In genomic region chr10:119655566-119656001, GRCh38 we compare ENCODE assay signal across 8 cellular contexts. TPM values are rescaled to one million over a fixed set of nuclear protein-coding genes. Genes with fewer than 3 reads are reported as not detected.
DNase-seq lines count a peak whose midpoint lies in the region; ATAC-seq and TF ChIP-seq lines count a peak whose summit lies in the region.

No MANE protein-coding gene starts in this region.

- no peak overlapping the region for H2BK5ac ChIP-seq in trophoblast cell (ENCODE audit: low read depth, low read length, poor library complexity)

- ATAC-seq in HG03460 (IDR thresholded peaks at IDR 0.05; ENCODE audit: unreplicated experiment) = no peak
- ATAC-seq in HG02970 (IDR thresholded peaks at IDR 0.05; ENCODE audit: low FRiP score, unreplicated experiment) = no peak

- H3K4me3 Mint-ChIP-seq in activated CD4-positive, alpha-beta memory T cell treated with anti-CD3 and anti-CD28 coated beads, Interleukin-2, amount 10 ng/mL, durations not matched to agents 7 days and 5 days = peak overlapping the region; percentile 83
- no peak overlapping the region for H3K4me3 Mint-ChIP-seq in endodermal cell

- H3K4ac ChIP-seq in trophoblast cell (ENCODE audit: low read depth, low read length) = no peak overlapping the region

- no peak overlapping the region for H3K23ac ChIP-seq in trophoblast cell (ENCODE audit: low read length)

- 85 to 89% methylated on average over 10 to 11 of the region's 11 CpGs for WGBS in endodermal cell (ENCODE audit: insufficient coverage in 1 of 2, insufficient read length in 1 of 2), 2 experiments
- WGBS in trophoblast cell (ENCODE audit: extremely low coverage, insufficient coverage, insufficient read length) = no CpG with 5 or more reads among the region's 11 CpGs

- H3K9me3 ChIP-seq in endodermal cell (ENCODE audit: control insufficient read depth, low read length) (no peaks in the 10 kb centered on the region), trophoblast cell (ENCODE audit: insufficient read depth, low read depth, low read length) (peaks cover 2% of the 10 kb centered on the region)

- H3K4me1 ChIP-seq in endodermal cell (ENCODE audit: control insufficient read depth, insufficient read depth, low read length) = peaks cover 51% of the 10 kb centered on the region
- H3K4me1 ChIP-seq in trophoblast cell (ENCODE audit: control insufficient read depth in 1 of 2, insufficient read depth in 2 of 2, low read length in 2 of 2) = peaks cover 36 to 54% of the 10 kb centered on the region in 2 experiments

- H4K12ac ChIP-seq in trophoblast cell (ENCODE audit: low read depth, low read length) = no peak overlapping the region

- peaks cover 38% of the 10 kb centered on the region for H3K79me2 ChIP-seq in trophoblast cell (ENCODE audit: control insufficient read depth, insufficient read depth, low read length, poor library complexity)

- no peak overlapping the region for H2AK5ac ChIP-seq in trophoblast cell (ENCODE audit: low read length)

- H3K36me3 ChIP-seq in endodermal cell (ENCODE audit: control insufficient read depth, insufficient read depth, low read length) (peaks cover 19% of the 10 kb centered on the region), trophoblast cell (ENCODE audit: control insufficient read depth in 1 of 2, insufficient read depth in 2 of 2, low read length in 2 of 2) (peaks cover 10 to 19% of the 10 kb centered on the region in 2 experiments)

- no peaks in the 10 kb centered on the region for H3K9me3 Mint-ChIP-seq in activated CD4-positive, alpha-beta memory T cell treated with anti-CD3 and anti-CD28 coated beads, Interleukin-2, amount 10 ng/mL, durations not matched to agents 7 days and 5 days
- H3K9me3 Mint-ChIP-seq in endodermal cell = no peaks in the 10 kb centered on the region

- H3K9ac ChIP-seq in endodermal cell (ENCODE audit: extremely low read depth, low read length, poor library complexity, severe bottlenecking) = no peak overlapping the region
- H3K9ac ChIP-seq in trophoblast cell (ENCODE audit: low read length) = no peak overlapping the region

- no peaks in the 10 kb centered on the region for H3K27me3 Mint-ChIP-seq in activated CD4-positive, alpha-beta memory T cell treated with anti-CD3 and anti-CD28 coated beads, Interleukin-2, amount 10 ng/mL, durations not matched to agents 7 days and 5 days
- H3K27me3 Mint-ChIP-seq in endodermal cell (ENCODE audit: insufficient read depth) = peaks cover 22% of the 10 kb centered on the region

- POLR2A ChIA-PET in activated CD4-positive, alpha-beta memory T cell treated with anti-CD3 and anti-CD28 coated beads, Interleukin-2, amount 10 ng/mL, durations not matched to agents 7 days and 5 days (lab: Charles Lee) = interaction anchor here (0.8 to 6.6 kb wide), 5 partner anchors 8 to 524 kb away, joined by 3 to 111 read pairs (median 3); partner anchors contain the start of gene MCMBP

- H3K18ac ChIP-seq in trophoblast cell (ENCODE audit: low read length) = no peak overlapping the region

- no peak overlapping the region for H4K91ac ChIP-seq in trophoblast cell (ENCODE audit: low read depth, low read length)

- DNase-seq in HT1080 (ENCODE audit: low read depth) (peak; percentile 85), endodermal cell (no peak), trophoblast cell (peak; percentile 77 to 84), NCI-H2107 (lab: John Stamatoyannopoulos, UW) (no peak), NCI-H2029 treated with DMSO at 0.1 percent for 48 hours (lab: John Stamatoyannopoulos, UW) (no peak)
- DNase-seq in activated CD4-positive, alpha-beta memory T cell treated with anti-CD3 and anti-CD28 coated beads, Interleukin-2, amount 10 ng/mL, durations not matched to agents 7 days and 5 days = peak; percentile 62

- H3K79me1 ChIP-seq in trophoblast cell (ENCODE audit: low read length) = peaks cover 33% of the 10 kb centered on the region

- peak overlapping the region; percentile 7 for H3K4me2 ChIP-seq in trophoblast cell (ENCODE audit: low read length)

- H4K8ac ChIP-seq in trophoblast cell (ENCODE audit: low read depth, low read length) = no peak overlapping the region

- H3K27ac Mint-ChIP-seq in activated CD4-positive, alpha-beta memory T cell treated with anti-CD3 and anti-CD28 coated beads, Interleukin-2, amount 10 ng/mL, durations not matched to agents 7 days and 5 days = peak overlapping the region; percentile 91
- H3K27ac Mint-ChIP-seq in endodermal cell = no peak overlapping the region

- H3K27me3 ChIP-seq in endodermal cell (ENCODE audit: control insufficient read depth, insufficient read depth, low read length, poor library complexity, severe bottlenecking) = peaks cover 6% of the 10 kb centered on the region
- no peaks in the 10 kb centered on the region for H3K27me3 ChIP-seq in trophoblast cell (ENCODE audit: insufficient read depth, low read length)

- H3K36me3 Mint-ChIP-seq in activated CD4-positive, alpha-beta memory T cell treated with anti-CD3 and anti-CD28 coated beads, Interleukin-2, amount 10 ng/mL, durations not matched to agents 7 days and 5 days (ENCODE audit: low read depth) = peaks cover 23% of the 10 kb centered on the region
- H3K36me3 Mint-ChIP-seq in endodermal cell (ENCODE audit: low read depth) = peaks cover 14% of the 10 kb centered on the region

- H2BK120ac ChIP-seq in trophoblast cell (ENCODE audit: insufficient read depth, low read length, poor library complexity) = no peak overlapping the region

- no peak for TF ChIP-seq CTCF in endodermal cell (conservative IDR thresholded peaks at IDR 0.05)

- peaks cover 58% of the 10 kb centered on the region for H3K4me1 Mint-ChIP-seq in activated CD4-positive, alpha-beta memory T cell treated with anti-CD3 and anti-CD28 coated beads, Interleukin-2, amount 10 ng/mL, durations not matched to agents 7 days and 5 days
- H3K4me1 Mint-ChIP-seq in endodermal cell = peaks cover 57% of the 10 kb centered on the region

- no peak overlapping the region for H2AFZ ChIP-seq in trophoblast cell (ENCODE audit: insufficient read depth, low read length, poor library complexity)

- peak overlapping the region; percentile 94 for H3K4me3 ChIP-seq in endodermal cell (ENCODE audit: low read length)
- no peak overlapping the region for H3K4me3 ChIP-seq in trophoblast cell (ENCODE audit: low read depth, low read length)

- no peak overlapping the region for H3K27ac ChIP-seq in endodermal cell (ENCODE audit: low read depth, low read length)
- peak overlapping the region; percentile 37 for H3K27ac ChIP-seq in trophoblast cell (ENCODE audit: low read depth, low read length)

- H2BK12ac ChIP-seq in trophoblast cell (ENCODE audit: low read length) = no peak overlapping the region

- no peak overlapping the region for H3K14ac ChIP-seq in trophoblast cell (ENCODE audit: low read length)

- CTCF ChIA-PET in activated CD4-positive, alpha-beta memory T cell treated with anti-CD3 and anti-CD28 coated beads, Interleukin-2, amount 10 ng/mL, durations not matched to agents 7 days and 5 days (lab: Charles Lee) = interaction anchor here (0.6 to 1.2 kb wide), 2 partner anchors 63 to 204 kb away, joined by 3 read pairs; no protein-coding TSS in a partner anchor

RNA-seq across cellular contexts. Expression of gene BAG3, which starts 4.4 kb away (rescaled TPM):
- 30.5 and 46.2 TPM in 2 replicates for total RNA-seq in HT1080 (2014; rRNA removed; shearing (Covaris generic))
- 76.3 and 89.3 TPM in 2 replicates for polyA plus RNA-seq in HT1080 (2015; cell fraction: cytosol; rRNA removed)
- 126 and 141 TPM in 2 replicates for polyA plus RNA-seq in HT1080 (2015; cell fraction: nucleus; rRNA removed)
- total RNA-seq in activated CD4-positive, alpha-beta memory T cell treated with anti-CD3 and anti-CD28 coated beads, Interleukin-2, amount 10 ng/mL, durations not matched to agents 7 days and 5 days = 10 to 100 TPM; 26.3 to 27.2 TPM
- total RNA-seq in endodermal cell = 10 to 100 TPM; 13.4 to 19.5 TPM
- polyA plus RNA-seq in endodermal cell (2013, experiment 1 of 2) = 22.3 TPM
- polyA plus RNA-seq in endodermal cell (2013, experiment 2 of 2) = 24.9 TPM
- polyA plus RNA-seq in trophoblast cell (2013) = 85.0 and 88.8 TPM in 2 replicates

RNA-seq across cellular contexts. Expression of gene TIAL1, which starts 58.8 kb away (rescaled TPM):
- 39.2 and 65.4 TPM in 2 replicates for total RNA-seq in HT1080 (2014; rRNA removed; shearing (Covaris generic))
- polyA plus RNA-seq in HT1080 (2015; cell fraction: cytosol; rRNA removed) = 113 and 128 TPM in 2 replicates
- polyA plus RNA-seq in HT1080 (2015; cell fraction: nucleus; rRNA removed) = 332 TPM in 2 replicates
- 100 to 1,000 TPM; 168 to 170 TPM for total RNA-seq in activated CD4-positive, alpha-beta memory T cell treated with anti-CD3 and anti-CD28 coated beads, Interleukin-2, amount 10 ng/mL, durations not matched to agents 7 days and 5 days
- total RNA-seq in endodermal cell = 100 to 1,000 TPM; 156 to 176 TPM
- polyA plus RNA-seq in endodermal cell (2013, experiment 1 of 2) = 163 TPM
- polyA plus RNA-seq in endodermal cell (2013, experiment 2 of 2) = 149 TPM
- polyA plus RNA-seq in trophoblast cell (2013) = 124 and 125 TPM in 2 replicates

Comparison
In these comparisons a context has a peak if more than half of its experiments do, and no peak if none do; other contexts are left out.
1. DNase-seq: peak in HT1080 (single experiment), activated CD4-positive, alpha-beta memory T cell treated with anti-CD3 and anti-CD28 coated beads, Interleukin-2, amount 10 ng/mL, durations not matched to agents 7 days and 5 days (single experiment) and trophoblast cell (2 of 2); none in endodermal cell (single experiment), NCI-H2107 (single experiment) and NCI-H2029 treated with DMSO at 0.1 percent for 48 hours (single experiment).